In the genomic region with DNA sequence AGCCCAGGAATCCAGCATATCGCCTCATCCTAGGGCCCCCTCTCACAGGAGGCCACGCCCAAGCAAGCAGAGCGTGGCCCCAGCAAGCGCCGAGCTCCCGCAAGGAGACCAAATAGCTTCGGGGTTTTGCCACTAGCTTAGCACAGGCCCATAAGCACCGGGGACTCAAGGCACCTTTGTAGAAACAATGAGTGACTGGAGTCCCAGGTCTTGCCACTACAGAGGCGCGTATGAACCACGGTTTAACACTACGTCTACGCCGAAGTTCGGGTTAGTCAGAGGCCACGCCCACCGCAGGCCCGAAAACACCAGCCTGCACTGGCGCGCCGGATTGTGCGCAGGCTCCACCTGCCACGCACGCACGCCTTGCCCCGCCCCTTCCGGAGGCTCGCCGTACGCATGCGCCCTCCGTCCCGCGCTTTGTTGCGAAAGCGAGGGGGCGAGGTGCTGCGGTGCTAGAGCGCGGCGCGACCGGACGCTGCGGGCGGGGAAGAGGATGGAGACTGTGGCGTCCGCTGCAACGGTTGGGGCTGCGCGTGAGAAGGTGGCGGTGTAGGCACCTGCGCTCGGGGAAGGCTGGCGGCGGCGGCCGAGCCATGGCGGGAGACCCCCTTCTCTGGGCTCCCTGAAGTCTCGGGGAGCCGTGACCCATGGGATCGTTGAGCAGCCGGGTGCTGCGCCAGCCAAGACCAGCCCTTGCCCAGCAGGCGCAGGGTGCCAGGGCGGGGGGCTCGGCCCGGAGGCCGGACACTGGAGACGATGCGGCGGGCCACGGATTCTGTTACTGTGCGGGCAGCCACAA, we compare ENCODE assay signal across 8 cellular contexts. TPM values are rescaled to one million over a fixed set of nuclear protein-coding genes. Genes with fewer than 3 reads are reported as not detected.
DNase-seq lines count a peak whose midpoint lies in the region; ATAC-seq, FAIRE-seq and TF ChIP-seq lines count a peak whose summit lies in the region.

A gene with protein sequence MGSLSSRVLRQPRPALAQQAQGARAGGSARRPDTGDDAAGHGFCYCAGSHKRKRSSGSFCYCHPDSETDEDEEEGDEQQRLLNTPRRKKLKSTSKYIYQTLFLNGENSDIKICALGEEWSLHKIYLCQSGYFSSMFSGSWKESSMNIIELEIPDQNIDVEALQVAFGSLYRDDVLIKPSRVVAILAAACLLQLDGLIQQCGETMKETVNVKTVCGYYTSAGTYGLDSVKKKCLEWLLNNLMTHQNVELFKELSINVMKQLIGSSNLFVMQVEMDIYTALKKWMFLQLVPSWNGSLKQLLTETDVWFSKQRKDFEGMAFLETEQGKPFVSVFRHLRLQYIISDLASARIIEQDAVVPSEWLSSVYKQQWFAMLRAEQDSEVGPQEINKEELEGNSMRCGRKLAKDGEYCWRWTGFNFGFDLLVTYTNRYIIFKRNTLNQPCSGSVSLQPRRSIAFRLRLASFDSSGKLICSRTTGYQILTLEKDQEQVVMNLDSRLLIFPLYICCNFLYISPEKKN (plus strand): TSS at position 418 of the 802 bp plus-strand sequence. CDS start 233 bp downstream, at position 651.

- H3K27ac ChIP-seq in trophoblast cell (ENCODE audit: low read depth, low read length) (peak within 1 kb of the TSS; percentile 85), tibial nerve (peak within 1 kb of the TSS; percentile 86 to 96 (median 94))

- H3K9ac ChIP-seq in trophoblast cell (ENCODE audit: low read length) = peak within 1 kb of the TSS; percentile 89

- peaks cover 9% of the 10 kb centered on the region for H3K79me1 ChIP-seq in trophoblast cell (ENCODE audit: low read length)

- H3K4me3 ChIP-seq in trophoblast cell (ENCODE audit: low read depth, low read length) (peak within 1 kb of the TSS; percentile 92), tibial nerve (peak within 1 kb of the TSS; percentile 82 to 98 (median 90))

- H3K36me3 Mint-ChIP-seq in activated naive CD8-positive, alpha-beta T cell treated with anti-CD3 and anti-CD28 coated beads, Interleukin-2, amount 50 U/mL, for 24 hours (ENCODE audit: low read depth) = peaks cover 20% of the 10 kb centered on the region

- H2AFZ ChIP-seq in trophoblast cell (ENCODE audit: insufficient read depth, low read length, poor library complexity) = peak within 1 kb of the TSS; percentile 94

- peak within 1 kb of the TSS; percentile 90 for H3K27ac Mint-ChIP-seq in activated naive CD8-positive, alpha-beta T cell treated with anti-CD3 and anti-CD28 coated beads, Interleukin-2, amount 50 U/mL, for 24 hours

- H2BK120ac ChIP-seq in trophoblast cell (ENCODE audit: insufficient read depth, low read length, poor library complexity) = peak within 1 kb of the TSS; percentile 29

- H3K4ac ChIP-seq in trophoblast cell (ENCODE audit: low read depth, low read length) = peak within 1 kb of the TSS; percentile 51

- no CpG with 5 or more reads among the region's 74 CpGs for WGBS in trophoblast cell (ENCODE audit: extremely low coverage, insufficient coverage, insufficient read length)
- WGBS in tibial nerve, 2 donors = 0% methylated on average over 10 to 69 of the region's 74 CpGs

- H4K12ac ChIP-seq in trophoblast cell (ENCODE audit: low read depth, low read length) = peak within 1 kb of the TSS; percentile 46

- H4K8ac ChIP-seq in trophoblast cell (ENCODE audit: low read depth, low read length) = peak within 1 kb of the TSS; percentile 85

- H3K36me3 ChIP-seq in trophoblast cell (ENCODE audit: control insufficient read depth in 1 of 2, insufficient read depth in 2 of 2, low read length in 2 of 2) (no peaks in the 10 kb centered on the region), tibial nerve (no peaks in the 10 kb centered on the region)

- FAIRE-seq in GM12892 (lab: Jason Lieb, UNC) = peak; percentile 99

- peak within 1 kb of the TSS; percentile 25 for H3K18ac ChIP-seq in trophoblast cell (ENCODE audit: low read length)

- H2BK12ac ChIP-seq in trophoblast cell (ENCODE audit: low read length) = no peak within 1 kb of the TSS

- H3K4me2 ChIP-seq in trophoblast cell (ENCODE audit: low read length) = peak within 1 kb of the TSS; percentile 83

- no peak within 1 kb of the TSS for H3K23ac ChIP-seq in trophoblast cell (ENCODE audit: low read length)

- H3K4me3 Mint-ChIP-seq in activated naive CD8-positive, alpha-beta T cell treated with anti-CD3 and anti-CD28 coated beads, Interleukin-2, amount 50 U/mL, for 24 hours = peak within 1 kb of the TSS; percentile 87

- intact Hi-C loops in cardiac septum (cut with DNase I) = loop anchor here (10.0 kb wide), 1 partner anchor 315 kb away; no protein-coding TSS in a partner anchor

- peak; percentile 88 for ATAC-seq in HG02840 (IDR thresholded peaks at IDR 0.05; ENCODE audit: low FRiP score, unreplicated experiment)
- ATAC-seq in activated naive CD8-positive, alpha-beta T cell treated with anti-CD3 and anti-CD28 coated beads, Interleukin-2, amount 50 U/mL, for 24 hours = peak; percentile 95

- H3K9me3 Mint-ChIP-seq in activated naive CD8-positive, alpha-beta T cell treated with anti-CD3 and anti-CD28 coated beads, Interleukin-2, amount 50 U/mL, for 24 hours = no peaks in the 10 kb centered on the region

- H3K27me3 Mint-ChIP-seq in activated naive CD8-positive, alpha-beta T cell treated with anti-CD3 and anti-CD28 coated beads, Interleukin-2, amount 50 U/mL, for 24 hours = no peaks in the 10 kb centered on the region

- DNase-seq in GM12892 (ENCODE audit: insufficient read length) (peak; percentile 71), NCI-H1436 (lab: John Stamatoyannopoulos, UW) (peak; percentile 95), SW480 (ENCODE audit: low spot score) (peak; percentile 95), cardiac septum (ENCODE audit: low spot score) (peak; percentile 98), trophoblast cell (peak; percentile 98 to 100), tibial nerve (ENCODE audit: low spot score in 2 of 2) (peak; percentile 94 to 95)
- DNase-seq in activated naive CD8-positive, alpha-beta T cell treated with anti-CD3 and anti-CD28 coated beads, Interleukin-2, amount 50 U/mL, for 24 hours = peak; percentile 99

- TF ChIP-seq CTCF in tibial nerve (IDR thresholded peaks at IDR 0.05) = peak in 1 of 5 experiments; percentile 49

- H3K9me3 ChIP-seq in trophoblast cell (ENCODE audit: insufficient read depth, low read depth, low read length) (no peaks in the 10 kb centered on the region), tibial nerve (no peaks in the 10 kb centered on the region)

- H3K4me1 ChIP-seq in trophoblast cell (ENCODE audit: control insufficient read depth in 1 of 2, insufficient read depth in 2 of 2, low read length in 2 of 2) (peaks cover 0 to 2% of the 10 kb centered on the region in 2 experiments), tibial nerve (peaks cover 3 to 46% (median 16%) of the 10 kb centered on the region in 4 donors)

- peaks cover 10% of the 10 kb centered on the region for H3K79me2 ChIP-seq in trophoblast cell (ENCODE audit: control insufficient read depth, insufficient read depth, low read length, poor library complexity)

- TF ChIP-seq EP300 in tibial nerve (IDR thresholded peaks at IDR 0.05) = peak; percentile 98 to 99

- H3K4me1 Mint-ChIP-seq in activated naive CD8-positive, alpha-beta T cell treated with anti-CD3 and anti-CD28 coated beads, Interleukin-2, amount 50 U/mL, for 24 hours = peaks cover 58% of the 10 kb centered on the region

- H3K14ac ChIP-seq in trophoblast cell (ENCODE audit: low read length) = peak within 1 kb of the TSS; percentile 52

- H2BK5ac ChIP-seq in trophoblast cell (ENCODE audit: low read depth, low read length, poor library complexity) = peak within 1 kb of the TSS; percentile 38

- no peaks in the 10 kb centered on the region for H3K27me3 ChIP-seq in trophoblast cell (ENCODE audit: insufficient read depth, low read length)
- no peaks in the 10 kb centered on the region for H3K27me3 ChIP-seq in tibial nerve

- peak within 1 kb of the TSS; percentile 62 for H4K91ac ChIP-seq in trophoblast cell (ENCODE audit: low read depth, low read length)

- TF ChIP-seq POLR2A in GM12892 (IDR thresholded peaks at IDR 0.05; ENCODE audit: low read depth, low read length) (peak; percentile 82), tibial nerve (IDR thresholded peaks at IDR 0.05) (peak; percentile 80 to 96)

- peak within 1 kb of the TSS; percentile 42 for H2AK5ac ChIP-seq in trophoblast cell (ENCODE audit: low read length)

RNA-seq across cellular contexts. Expression of the gene that starts here (rescaled TPM):
- polyA plus RNA-seq in GM12892 (2012; ENCODE audit: missing spikeins) = 10.0 TPM
- total RNA-seq in cardiac septum (5.7 TPM), tibial nerve (10 to 100 TPM; 11.2 to 20.1 (median 15.5) TPM)
- 13.3 and 13.7 TPM in 2 replicates for polyA plus RNA-seq in trophoblast cell (2013)

Comparison
In these comparisons a context has a peak if more than half of its experiments do, and no peak if none do; other contexts are left out.
1. Peak in every context shown above with its lines: DNase-seq, ATAC-seq, H3K4me3 ChIP-seq and H3K27ac ChIP-seq.